Comparison of ENCODE assay signal across 34 cellular contexts in genomic region chr3:18843188-18843587, GRCh38.
"Had no signal": no experiment of that assay in that cellular context is flagged by ENCODE, and none has a peak within 500 bp of the region (broad histone marks: within the 10 kb centered on the region; RNA-seq: fewer than 3 reads in every experiment).

No MANE protein-coding gene starts in this region.

- H3K27ac Mint-ChIP-seq: activated CD4-positive, alpha-beta memory T cell treated with anti-CD3 and anti-CD28 coated beads for 36 hours; activated CD4-positive, alpha-beta T cell treated with anti-CD3 and anti-CD28 coated beads for 36 hours; activated CD4-positive, alpha-beta T cell treated with anti-CD3 and anti-CD28 coated beads, Interleukin-2, amount 10 ng/mL, durations not matched to agents 24 days and 14 days; activated CD8-positive, alpha-beta memory T cell treated with anti-CD3 and anti-CD28 coated beads, Interleukin-2, amount 10 ng/mL, durations not matched to agents 7 days and 5 days; activated CD8-positive, alpha-beta T cell treated with anti-CD3 and anti-CD28 coated beads, Interleukin-2, amount 10 ng/mL, durations not matched to agents 7 days and 5 days; activated naive CD4-positive, alpha-beta T cell treated with anti-CD3 and anti-CD28 coated beads for 36 hours; activated naive CD4-positive, alpha-beta T cell treated with anti-CD3 and anti-CD28 coated beads, Interleukin-2, amount 50 U/mL, for 24 hours; activated naive CD8-positive, alpha-beta T cell treated with anti-CD3 and anti-CD28 coated beads for 36 hours; activated naive CD8-positive, alpha-beta T cell treated with anti-CD3 and anti-CD28 coated beads, Interleukin-2, amount 50 U/mL, for 24 hours; activated T-helper 1 cell treated with anti-CD3 and anti-CD28 coated beads, Interleukin-12 subunit alpha, Interleukin-12 subunit beta, Interleukin-2, Interleukin-4 antibody, amounts not matched to agents 30 ng/mL and 10 ng/mL and 1 ng/mL, durations not matched to agents 14 hours and 24 hours and 36 hours; activated T-helper 2 cell treated with anti-CD3 and anti-CD28 coated beads, Interferon-gamma antibody, Interleukin-2, Interleukin-4, amounts not matched to agents 10 μg/mL and 5 μg/mL and 100 μg/mL, durations not matched to agents 14 hours and 24 hours and 36 hours; effector memory CD8-positive, alpha-beta T cell; T-helper 2 cell treated with Interferon-gamma antibody and Interleukin-4, amounts not matched to agents 5 μg/mL and 100 μg/mL, for 36 hours had no signal

- H3K4me3 Mint-ChIP-seq: activated CD4-positive, alpha-beta memory T cell treated with anti-CD3 and anti-CD28 coated beads for 36 hours; activated CD4-positive, alpha-beta T cell treated with anti-CD3 and anti-CD28 coated beads for 36 hours; activated CD4-positive, alpha-beta T cell treated with anti-CD3 and anti-CD28 coated beads, Interleukin-2, amount 10 ng/mL, durations not matched to agents 24 days and 14 days; activated CD8-positive, alpha-beta memory T cell treated with anti-CD3 and anti-CD28 coated beads, Interleukin-2, amount 10 ng/mL, durations not matched to agents 7 days and 5 days; activated CD8-positive, alpha-beta T cell treated with anti-CD3 and anti-CD28 coated beads, Interleukin-2, amount 10 ng/mL, durations not matched to agents 7 days and 5 days; activated naive CD4-positive, alpha-beta T cell treated with anti-CD3 and anti-CD28 coated beads for 36 hours; activated naive CD4-positive, alpha-beta T cell treated with anti-CD3 and anti-CD28 coated beads, Interleukin-2, amount 50 U/mL, for 24 hours; activated naive CD8-positive, alpha-beta T cell treated with anti-CD3 and anti-CD28 coated beads for 36 hours; activated naive CD8-positive, alpha-beta T cell treated with anti-CD3 and anti-CD28 coated beads, Interleukin-2, amount 50 U/mL, for 24 hours; activated T-helper 1 cell treated with anti-CD3 and anti-CD28 coated beads, Interleukin-12 subunit alpha, Interleukin-12 subunit beta, Interleukin-2, Interleukin-4 antibody, amounts not matched to agents 30 ng/mL and 10 ng/mL and 1 ng/mL, durations not matched to agents 14 hours and 24 hours and 36 hours; effector memory CD8-positive, alpha-beta T cell had no signal

- H3K9me3 Mint-ChIP-seq: activated CD4-positive, alpha-beta memory T cell treated with anti-CD3 and anti-CD28 coated beads for 36 hours; activated CD4-positive, alpha-beta T cell treated with anti-CD3 and anti-CD28 coated beads, Interleukin-2, amount 10 ng/mL, durations not matched to agents 24 days and 14 days; activated naive CD4-positive, alpha-beta T cell treated with anti-CD3 and anti-CD28 coated beads for 36 hours; activated naive CD4-positive, alpha-beta T cell treated with anti-CD3 and anti-CD28 coated beads, Interleukin-2, amount 50 U/mL, for 24 hours; activated naive CD8-positive, alpha-beta T cell treated with anti-CD3 and anti-CD28 coated beads for 36 hours; activated naive CD8-positive, alpha-beta T cell treated with anti-CD3 and anti-CD28 coated beads, Interleukin-2, amount 50 U/mL, for 24 hours; activated T-helper 1 cell treated with anti-CD3 and anti-CD28 coated beads, Interleukin-12 subunit alpha, Interleukin-12 subunit beta, Interleukin-2, Interleukin-4 antibody, amounts not matched to agents 30 ng/mL and 10 ng/mL and 1 ng/mL, durations not matched to agents 14 hours and 24 hours and 36 hours; activated T-helper 2 cell treated with anti-CD3 and anti-CD28 coated beads, Interferon-gamma antibody, Interleukin-2, Interleukin-4, amounts not matched to agents 10 μg/mL and 5 μg/mL and 100 μg/mL, durations not matched to agents 14 hours and 24 hours and 36 hours; effector memory CD8-positive, alpha-beta T cell; T-helper 2 cell treated with Interferon-gamma antibody and Interleukin-4, amounts not matched to agents 5 μg/mL and 100 μg/mL, for 36 hours had no signal

- H3K4me1 Mint-ChIP-seq: activated CD8-positive, alpha-beta memory T cell treated with anti-CD3 and anti-CD28 coated beads, Interleukin-2, amount 10 ng/mL, durations not matched to agents 7 days and 5 days had no signal

- H3K27ac ChIP-seq: adrenal gland, body of pancreas, esophagus muscularis mucosa, foreskin keratinocyte, gastrocnemius medialis, heart left ventricle had no signal

- DNase-seq: activated CD4-positive, alpha-beta memory T cell treated with anti-CD3 and anti-CD28 coated beads for 36 hours; activated CD4-positive, alpha-beta T cell treated with anti-CD3 and anti-CD28 coated beads for 36 hours; activated CD4-positive, alpha-beta T cell treated with anti-CD3 and anti-CD28 coated beads, Interleukin-2, amount 10 ng/mL, durations not matched to agents 24 days and 14 days; activated CD4-positive, CD25-positive, alpha-beta regulatory T cell; activated CD4-positive, CD25-positive, alpha-beta regulatory T cell treated with anti-CD3 and anti-CD28 coated beads, Interleukin-2, amount 50 U/mL, for 72 hours; activated CD8-positive, alpha-beta memory T cell treated with anti-CD3 and anti-CD28 coated beads, Interleukin-2, amount 10 ng/mL, durations not matched to agents 7 days and 5 days; activated CD8-positive, alpha-beta memory T cell treated with anti-CD3 and anti-CD28 coated beads, Interleukin-2, amount 50 U/mL, for 4 hours; activated CD8-positive, alpha-beta T cell treated with anti-CD3 and anti-CD28 coated beads, Interleukin-2, amount 10 ng/mL, durations not matched to agents 7 days and 5 days; activated effector memory CD4-positive, alpha-beta T cell treated with anti-CD3 and anti-CD28 coated beads, Interleukin-2, amount 50 U/mL, for 16 hours; activated naive CD4-positive, alpha-beta T cell treated with anti-CD3 and anti-CD28 coated beads for 36 hours; activated naive CD8-positive, alpha-beta T cell treated with anti-CD3 and anti-CD28 coated beads for 36 hours; activated naive CD8-positive, alpha-beta T cell treated with anti-CD3 and anti-CD28 coated beads, Interleukin-2, amount 50 U/mL, for 24 hours; activated T-cell treated with anti-CD3 and anti-CD28 coated beads, Interleukin-2, amount 50 U/mL, for 1 hour; activated T-cell treated with anti-CD3 and anti-CD28 coated beads, Interleukin-2, amount 50 U/mL, for 48 hours; adrenal gland; amygdala; aorta; body of pancreas; caudate nucleus; cortex of kidney; dermis blood vessel endothelial cell; effector CD4-positive, alpha-beta T cell; effector memory CD8-positive, alpha-beta T cell; erythroblast; foreskin keratinocyte; gastrocnemius medialis; glutamatergic neuron; heart left ventricle; T1000 had no signal

- H3K36me3 Mint-ChIP-seq: activated CD4-positive, alpha-beta memory T cell treated with anti-CD3 and anti-CD28 coated beads for 36 hours; activated CD8-positive, alpha-beta memory T cell treated with anti-CD3 and anti-CD28 coated beads, Interleukin-2, amount 10 ng/mL, durations not matched to agents 7 days and 5 days; activated naive CD4-positive, alpha-beta T cell treated with anti-CD3 and anti-CD28 coated beads, Interleukin-2, amount 50 U/mL, for 24 hours; activated naive CD8-positive, alpha-beta T cell treated with anti-CD3 and anti-CD28 coated beads for 36 hours had no signal

- H3K27me3 ChIP-seq: adrenal gland, body of pancreas, esophagus muscularis mucosa, foreskin keratinocyte, gastrocnemius medialis, heart left ventricle had no signal

- ATAC-seq: activated CD8-positive, alpha-beta memory T cell treated with anti-CD3 and anti-CD28 coated beads, Interleukin-2, amount 10 ng/mL, durations not matched to agents 7 days and 5 days; activated CD8-positive, alpha-beta T cell treated with anti-CD3 and anti-CD28 coated beads, Interleukin-2, amount 10 ng/mL, durations not matched to agents 7 days and 5 days; activated naive CD8-positive, alpha-beta T cell treated with anti-CD3 and anti-CD28 coated beads, Interleukin-2, amount 50 U/mL, for 24 hours; body of pancreas; effector memory CD8-positive, alpha-beta T cell; foreskin keratinocyte; gastrocnemius medialis; heart left ventricle had no signal

- H3K9me3 ChIP-seq: adrenal gland, body of pancreas, esophagus muscularis mucosa, gastrocnemius medialis, heart left ventricle had no signal

- H3K4me1 ChIP-seq: adrenal gland, body of pancreas, esophagus muscularis mucosa, foreskin keratinocyte, gastrocnemius medialis had no signal

- H3K27me3 Mint-ChIP-seq: activated CD4-positive, alpha-beta memory T cell treated with anti-CD3 and anti-CD28 coated beads for 36 hours; activated CD4-positive, alpha-beta T cell treated with anti-CD3 and anti-CD28 coated beads for 36 hours; activated CD4-positive, alpha-beta T cell treated with anti-CD3 and anti-CD28 coated beads, Interleukin-2, amount 10 ng/mL, durations not matched to agents 24 days and 14 days; activated CD8-positive, alpha-beta memory T cell treated with anti-CD3 and anti-CD28 coated beads, Interleukin-2, amount 10 ng/mL, durations not matched to agents 7 days and 5 days; activated naive CD4-positive, alpha-beta T cell treated with anti-CD3 and anti-CD28 coated beads, Interleukin-2, amount 50 U/mL, for 24 hours; activated naive CD8-positive, alpha-beta T cell treated with anti-CD3 and anti-CD28 coated beads for 36 hours; activated naive CD8-positive, alpha-beta T cell treated with anti-CD3 and anti-CD28 coated beads, Interleukin-2, amount 50 U/mL, for 24 hours; effector memory CD8-positive, alpha-beta T cell had no signal

- H3K36me3 ChIP-seq: adrenal gland, esophagus muscularis mucosa, gastrocnemius medialis, heart left ventricle had no signal

- H3K4me3 ChIP-seq: adrenal gland, body of pancreas, esophagus muscularis mucosa, gastrocnemius medialis, heart left ventricle had no signal
